In genomic region chrX:119647552-119648420, GRCh38 we compare ENCODE assay signal across 8 cellular contexts. TPM values are rescaled to one million over a fixed set of nuclear protein-coding genes. Genes with fewer than 3 reads are reported as not detected.
DNase-seq lines count a peak whose midpoint lies in the region; ATAC-seq, FAIRE-seq and TF ChIP-seq lines count a peak whose summit lies in the region.

No MANE protein-coding gene starts in this region.

- no peak for FAIRE-seq in pancreas (lab: Jason Lieb, UNC)

- DNase-seq in activated CD8-positive, alpha-beta memory T cell treated with anti-CD3 and anti-CD28 coated beads, Interleukin-2, amount 50 U/mL, for 24 hours (ENCODE audit: extremely low read depth) = peak; percentile 36
- DNase-seq in stimulated activated CD4-positive, alpha-beta T cell treated with anti-CD3 and anti-CD28 coated beads, Interleukin-4, amount 100 ng/mL, for 1 hour = peak; percentile 59
- DNase-seq in COR-L47 (lab: John Stamatoyannopoulos, UW) = no peak
- DNase-seq in pancreas = no peak
- no peak for DNase-seq in upper lobe of right lung
- DNase-seq in amygdala (lab: John Stamatoyannopoulos, UW) = no peak

- H3K9me3 ChIP-seq in pancreas (no peaks in the 10 kb centered on the region), upper lobe of right lung (no peaks in the 10 kb centered on the region)

- H3K36me3 ChIP-seq in pancreas = no peaks in the 10 kb centered on the region
- H3K36me3 ChIP-seq in upper lobe of right lung = no peaks in the 10 kb centered on the region

- H3K27me3 ChIP-seq in pancreas = no peaks in the 10 kb centered on the region
- no peaks in the 10 kb centered on the region for H3K27me3 ChIP-seq in upper lobe of right lung

- no peak overlapping the region for H3K27ac ChIP-seq in pancreas
- H3K27ac ChIP-seq in upper lobe of right lung = no peak overlapping the region

- TF ChIP-seq CTCF in pancreas (IDR thresholded peaks at IDR 0.05) (no peak), upper lobe of right lung (IDR thresholded peaks at IDR 0.05) (no peak)

- H3K4me1 ChIP-seq in pancreas = no peaks in the 10 kb centered on the region
- no peaks in the 10 kb centered on the region for H3K4me1 ChIP-seq in upper lobe of right lung

- H3K4me3 ChIP-seq in pancreas (no peak overlapping the region), upper lobe of right lung (no peak overlapping the region)

- intact Hi-C loops in pancreas (cut with DNase I) = no loop called here
- intact Hi-C loops in upper lobe of right lung (cut with DNase I) = no loop called here

- ATAC-seq in GM19043 (IDR thresholded peaks at IDR 0.05; ENCODE audit: low read depth, unreplicated experiment) (peak; percentile 95), HG03095 (IDR thresholded peaks at IDR 0.05; ENCODE audit: unreplicated experiment) (peak; percentile 96), pancreas (no peak), upper lobe of right lung (no peak)

- 82 to 87% methylated on average over 17 of the region's 17 CpGs for WGBS in pancreas, 2 donors

RNA-seq across cellular contexts. Expression of gene NKRF, which starts 41.6 kb away (rescaled TPM):
- total RNA-seq in pancreas (1 to 10 TPM; 2.5 to 4.7 (median 2.9) TPM), upper lobe of right lung (7.1 TPM)
- 1 to 10 TPM; 3.8 to 4.7 TPM for polyA plus RNA-seq in pancreas

RNA-seq across cellular contexts. Expression of gene SEPTIN6, which starts 45.2 kb away (rescaled TPM):
- 10 to 100 TPM in 1 of 6 donors, 1 to 10 TPM in 5; 1.5 to 10.2 (median 3.8) TPM for total RNA-seq in pancreas
- polyA plus RNA-seq in pancreas = 1 to 10 TPM; 2.4 to 4.3 TPM
- total RNA-seq in upper lobe of right lung = 20.9 TPM

Comparison
In these comparisons a context has a peak if more than half of its experiments do, and no peak if none do; other contexts are left out.
1. ATAC-seq: peak in GM19043 (single experiment) and HG03095 (single experiment); none in pancreas (0 of 4) and upper lobe of right lung (single experiment).
2. DNase-seq: peak in activated CD8-positive, alpha-beta memory T cell treated with anti-CD3 and anti-CD28 coated beads, Interleukin-2, amount 50 U/mL, for 24 hours (single experiment) and stimulated activated CD4-positive, alpha-beta T cell treated with anti-CD3 and anti-CD28 coated beads, Interleukin-4, amount 100 ng/mL, for 1 hour (single experiment); none in COR-L47 (single experiment), pancreas (0 of 6), upper lobe of right lung (single experiment) and amygdala (0 of 56).